8 cellular contexts compared by ENCODE assay signal in the genomic region with DNA sequence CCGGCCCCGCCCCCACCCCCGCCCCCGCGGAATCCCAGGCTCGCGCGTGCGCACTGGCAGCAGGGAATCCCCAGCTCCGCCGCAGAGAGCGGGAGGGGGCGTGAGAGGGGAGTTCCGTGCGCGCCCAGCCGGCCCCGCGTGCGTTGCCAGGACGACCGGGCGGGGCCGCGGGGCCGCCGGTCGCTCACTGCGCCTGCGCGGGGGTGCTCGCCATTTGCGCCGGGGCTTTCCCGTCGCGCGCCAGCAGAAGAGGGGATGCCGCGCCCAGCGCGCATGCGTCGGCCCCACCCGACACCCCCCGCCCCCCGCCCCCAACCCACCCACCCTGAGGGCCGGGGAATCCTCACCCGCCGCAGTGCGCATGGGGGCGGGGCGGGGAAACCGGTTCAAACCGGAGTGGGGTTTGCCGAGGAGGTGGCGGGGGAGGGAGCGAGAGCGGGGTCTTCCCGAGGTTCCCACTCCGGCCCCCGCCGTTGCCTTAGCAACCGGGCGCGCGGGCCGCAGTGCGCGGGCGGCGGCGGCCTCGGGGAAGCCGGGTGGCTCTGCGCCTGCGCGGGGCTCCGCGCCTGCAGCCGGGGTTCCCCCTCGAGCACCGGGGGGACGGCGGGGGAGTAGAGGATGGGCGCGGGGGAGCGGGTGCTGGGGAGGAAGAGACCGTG. TPM values are rescaled to one million over a fixed set of nuclear protein-coding genes. Genes with fewer than 3 reads are reported as not detected.
A peak's percentile ranks its signal among the peaks of the same experiment; 100 is the strongest.
DNase-seq lines count a peak whose midpoint lies in the region; ATAC-seq and TF ChIP-seq lines count a peak whose summit lies in the region.

No MANE protein-coding gene starts in this region.

- no peak for TF ChIP-seq POLR2A in suprapubic skin (IDR thresholded peaks at IDR 0.05)

- no peaks in the 10 kb centered on the region for H3K79me2 ChIP-seq in osteoblast (ENCODE audit: insufficient read depth, low read length)

- peaks cover 16% of the 10 kb centered on the region for H4K20me1 ChIP-seq in osteoblast (ENCODE audit: insufficient read depth, low read length)

- no peak for TF ChIP-seq EP300 in suprapubic skin (IDR thresholded peaks at IDR 0.05)

- DNase-seq in GDM1 (lab: John Stamatoyannopoulos, UW) (peak; percentile 97), NCI-H1092 (lab: John Stamatoyannopoulos, UW) (peak; percentile 98), SK-N-DZ (ENCODE audit: low spot score) (peak; percentile 94), germinal center (ENCODE audit: low spot score) (peak; percentile 99), osteoblast (ENCODE audit: insufficient read length, low spot score, missing footprints) (peak; percentile 100), suprapubic skin (ENCODE audit: low spot score in 2 of 2) (peak; percentile 90 to 91)
- DNase-seq in activated naive CD4-positive, alpha-beta T cell treated with Interleukin-2 at 50 U/mL for 16 hours, result peak; percentile 94

- no peaks in the 10 kb centered on the region for H3K9me3 ChIP-seq in osteoblast (ENCODE audit: low read depth, low read length)
- H3K9me3 ChIP-seq in suprapubic skin, result no peaks in the 10 kb centered on the region

- no peak overlapping the region for H2AFZ ChIP-seq in osteoblast (ENCODE audit: low read length)

- peak overlapping the region; percentile 93 for H3K4me2 ChIP-seq in osteoblast (ENCODE audit: insufficient read depth, low read length)

- ATAC-seq in HG02571 (IDR thresholded peaks at IDR 0.05; ENCODE audit: unreplicated experiment), result peak; percentile 52

- H3K4me1 ChIP-seq in osteoblast (ENCODE audit: insufficient read depth, low read length) (peaks cover 12% of the 10 kb centered on the region), suprapubic skin (peaks cover 71% of the 10 kb centered on the region)

- H3K36me3 ChIP-seq in osteoblast (ENCODE audit: insufficient read depth, low read length) (no peaks in the 10 kb centered on the region), suprapubic skin (peaks cover 3% of the 10 kb centered on the region)

- H3K27ac ChIP-seq in osteoblast (ENCODE audit: low read depth, low read length) (no peak overlapping the region), suprapubic skin (no peak overlapping the region)

- peaks cover 44% of the 10 kb centered on the region for H3K27me3 ChIP-seq in osteoblast (ENCODE audit: insufficient read depth, low read length)
- peaks cover 45% of the 10 kb centered on the region for H3K27me3 ChIP-seq in suprapubic skin

- no peak for TF ChIP-seq CTCF in osteoblast (IDR thresholded peaks at IDR 0.05; ENCODE audit: extremely low read depth, low read depth, low read length)
- TF ChIP-seq CTCF in suprapubic skin (IDR thresholded peaks at IDR 0.05), result no peak

- H3K4me3 ChIP-seq in osteoblast (ENCODE audit: insufficient read depth, low read length) (peak overlapping the region; percentile 74), suprapubic skin (peak overlapping the region; percentile 75)

- 0% methylated on average over 18 of the region's 89 CpGs for WGBS in suprapubic skin

RNA-seq across cellular contexts. Expression of gene CCDC124, which starts 15.1 kb away (rescaled TPM):
- polyA plus RNA-seq in SK-N-DZ (2014; cell fraction: cytosol; rRNA removed), result 29.3 and 53.5 TPM in 2 replicates
- polyA plus RNA-seq in SK-N-DZ (2014; cell fraction: nucleus; rRNA removed), result 17.7 and 45.8 TPM in 2 replicates
- total RNA-seq in osteoblast (15.9 and 21.5 TPM in 2 replicates), suprapubic skin (10 to 100 TPM; 24.3 to 42.7 (median 33.1) TPM)

RNA-seq across cellular contexts. Expression of gene KCNN1, which starts 19.0 kb away (rescaled TPM):
- 12.7 and 14.1 TPM in 2 replicates for polyA plus RNA-seq in SK-N-DZ (2014; cell fraction: cytosol; rRNA removed)
- 10.7 and 17.0 TPM in 2 replicates for polyA plus RNA-seq in SK-N-DZ (2014; cell fraction: nucleus; rRNA removed)
- under 0.01 TPM in 1 of 2 replicates, not detected in the other for total RNA-seq in osteoblast
- under 1 TPM in 2 of 4 donors, not detected in 2; 0.26 to 0.51 TPM for total RNA-seq in suprapubic skin
